In the genomic region with DNA sequence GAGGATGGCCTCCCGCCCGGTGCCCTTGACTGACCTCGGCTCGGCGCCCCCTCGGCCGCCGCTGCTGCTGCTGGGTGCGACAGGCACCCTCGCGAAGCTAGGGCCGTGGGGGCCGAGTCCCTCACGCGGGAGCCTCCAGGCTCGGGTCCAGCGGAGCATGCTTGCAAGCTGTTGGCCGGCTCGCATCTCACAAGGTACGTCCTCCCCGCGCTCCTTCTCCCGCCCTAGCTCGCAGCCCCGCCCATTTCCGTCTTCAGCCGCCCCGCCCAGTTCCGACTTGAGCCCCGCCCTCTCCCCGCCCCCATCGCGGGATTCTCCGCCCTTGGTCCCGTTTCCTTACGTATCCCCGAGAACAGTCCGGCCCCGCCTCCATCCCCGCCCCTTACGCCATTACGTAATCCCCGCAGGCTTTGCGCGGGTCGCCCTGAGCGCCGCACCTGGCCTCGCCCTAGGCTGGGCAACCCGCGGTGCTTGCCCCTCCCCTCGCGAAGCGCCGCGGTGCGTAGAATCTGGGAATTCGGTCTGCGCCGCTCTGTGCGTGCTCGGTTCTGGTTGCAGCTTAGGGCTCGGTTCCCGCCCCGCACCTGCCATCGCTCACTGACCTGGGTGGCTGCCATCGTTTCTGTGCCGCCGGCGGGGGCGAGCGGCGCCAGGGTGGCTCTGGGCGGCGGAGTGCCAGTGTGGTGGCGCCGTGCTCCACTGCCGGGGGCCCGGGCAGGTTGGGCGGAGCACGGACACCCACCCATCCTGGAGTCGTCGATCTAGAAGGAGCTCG, we compare ENCODE assay signal across 8 cellular contexts. TPM values are rescaled to one million over a fixed set of nuclear protein-coding genes. Genes with fewer than 3 reads are reported as not detected.
DNase-seq lines count a peak whose midpoint lies in the region; ATAC-seq and TF ChIP-seq lines count a peak whose summit lies in the region.

A gene with protein sequence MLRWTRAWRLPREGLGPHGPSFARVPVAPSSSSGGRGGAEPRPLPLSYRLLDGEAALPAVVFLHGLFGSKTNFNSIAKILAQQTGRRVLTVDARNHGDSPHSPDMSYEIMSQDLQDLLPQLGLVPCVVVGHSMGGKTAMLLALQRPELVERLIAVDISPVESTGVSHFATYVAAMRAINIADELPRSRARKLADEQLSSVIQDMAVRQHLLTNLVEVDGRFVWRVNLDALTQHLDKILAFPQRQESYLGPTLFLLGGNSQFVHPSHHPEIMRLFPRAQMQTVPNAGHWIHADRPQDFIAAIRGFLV (minus strand): TSS at position 191 of the 775 bp plus-strand sequence. CDS start 32 bp downstream, at position 159.

- ATAC-seq in GM19328 (IDR thresholded peaks at IDR 0.05; ENCODE audit: unreplicated experiment) (peak; percentile 88), HG03469 (IDR thresholded peaks at IDR 0.05; ENCODE audit: unreplicated experiment) (peak; percentile 74), left colon (peak; percentile 60)

- no peaks in the 10 kb centered on the region for H3K9me3 Mint-ChIP-seq in activated CD4-positive, alpha-beta T cell treated with anti-CD3 and anti-CD28 coated beads, Interleukin-2, amount 10 ng/mL, durations not matched to agents 24 days and 14 days

- peak within 1 kb of the TSS; percentile 87 for H3K9ac ChIP-seq in BLaER1
- H3K9ac ChIP-seq in colonic mucosa (ENCODE audit: low read depth in 2 of 2, low read length in 2 of 2) = peak within 1 kb of the TSS; percentile 97

- peaks cover 11% of the 10 kb centered on the region for H3K4me1 Mint-ChIP-seq in activated CD4-positive, alpha-beta T cell treated with anti-CD3 and anti-CD28 coated beads, Interleukin-2, amount 10 ng/mL, durations not matched to agents 24 days and 14 days

- H3K4me3 ChIP-seq in BLaER1 = peak within 1 kb of the TSS; percentile 97
- H3K4me3 ChIP-seq in colonic mucosa = peak within 1 kb of the TSS; percentile 81

- H3K27me3 ChIP-seq in BLaER1 (peaks cover 15% of the 10 kb centered on the region), colonic mucosa (no peaks in the 10 kb centered on the region)

- H3K36me3 Mint-ChIP-seq in activated CD4-positive, alpha-beta T cell treated with anti-CD3 and anti-CD28 coated beads, Interleukin-2, amount 10 ng/mL, durations not matched to agents 24 days and 14 days (ENCODE audit: low read depth) = peaks cover 3% of the 10 kb centered on the region

- DNase-seq in NCI-H526 treated with DMSO at 0.1 percent for 48 hours (lab: John Stamatoyannopoulos, UW) (peak; percentile 94), colonic mucosa (peak; percentile 100), left colon (peak; percentile 96 to 99)
- DNase-seq in activated CD4-positive, alpha-beta T cell treated with anti-CD3 and anti-CD28 coated beads, Interleukin-2, amount 10 ng/mL, durations not matched to agents 24 days and 14 days = peak; percentile 99
- DNase-seq in stimulated activated CD4-positive, alpha-beta T cell treated with anti-CD3 and anti-CD28 coated beads, Interleukin-1b, Interleukin-23, amount 100 ng/mL, for 4 hours (ENCODE audit: low read depth in 2 of 2) = peak; percentile 99 to 100

- H4K20me1 ChIP-seq in BLaER1 = peaks cover 16% of the 10 kb centered on the region

- H3K4me3 Mint-ChIP-seq in activated CD4-positive, alpha-beta T cell treated with anti-CD3 and anti-CD28 coated beads, Interleukin-2, amount 10 ng/mL, durations not matched to agents 24 days and 14 days = peak within 1 kb of the TSS; percentile 96

- no peak for TF ChIP-seq CTCF in colonic mucosa (IDR thresholded peaks at IDR 0.05)

- intact Hi-C loops in activated CD4-positive, alpha-beta T cell treated with anti-CD3 and anti-CD28 coated beads, Interleukin-2, amount 10 ng/mL, durations not matched to agents 24 days and 14 days (cut with micrococcal nuclease) = loop anchor here (1.0 to 2.0 kb wide), 7 partner anchors 20 to 216 kb away; a partner anchor contains a TSS
- intact Hi-C loops in colonic mucosa (cut with DNase I) (loop anchor here (2.0 to 5.0 kb wide), 2 partner anchors 28 to 94 kb away; a partner anchor contains a TSS), left colon (cut with DNase I, micrococcal nuclease) (no loop called here)

- H3K4me1 ChIP-seq in BLaER1 (peaks cover 39% of the 10 kb centered on the region), colonic mucosa (peaks cover 4% of the 10 kb centered on the region)

- peaks cover 3% of the 10 kb centered on the region for H3K27me3 Mint-ChIP-seq in activated CD4-positive, alpha-beta T cell treated with anti-CD3 and anti-CD28 coated beads, Interleukin-2, amount 10 ng/mL, durations not matched to agents 24 days and 14 days

- H3K9me3 ChIP-seq in BLaER1 (no peaks in the 10 kb centered on the region), colonic mucosa (no peaks in the 10 kb centered on the region)

- H3K27ac ChIP-seq in BLaER1 = peak within 1 kb of the TSS; percentile 84
- H3K27ac ChIP-seq in colonic mucosa = peak within 1 kb of the TSS; percentile 95

- peak within 1 kb of the TSS; percentile 96 for H3K27ac Mint-ChIP-seq in activated CD4-positive, alpha-beta T cell treated with anti-CD3 and anti-CD28 coated beads, Interleukin-2, amount 10 ng/mL, durations not matched to agents 24 days and 14 days

- H3K36me3 ChIP-seq in BLaER1 (peaks cover 23% of the 10 kb centered on the region), colonic mucosa (no peaks in the 10 kb centered on the region)

- peak within 1 kb of the TSS; percentile 99 for H3K4me2 ChIP-seq in BLaER1

RNA-seq across cellular contexts. Expression of the gene that starts here (rescaled TPM):
- total RNA-seq in activated CD4-positive, alpha-beta T cell treated with anti-CD3 and anti-CD28 coated beads, Interleukin-2, amount 10 ng/mL, durations not matched to agents 24 days and 14 days = 20.8 and 23.0 TPM in 2 replicates
- total RNA-seq in colonic mucosa = 100 to 1,000 TPM; 109 to 123 TPM
- total RNA-seq in left colon = 100 to 1,000 TPM in 1 of 2 donors, 10 to 100 TPM in 1; 89.5 to 131 TPM

Comparison
In these comparisons a context has a peak if more than half of its experiments do, and no peak if none do; other contexts are left out.
1. Peak in every context shown above with its lines: DNase-seq, ATAC-seq, H3K4me3 ChIP-seq and H3K27ac ChIP-seq.
2. intact Hi-C loops: an anchor here in activated CD4-positive, alpha-beta T cell treated with anti-CD3 and anti-CD28 coated beads, Interleukin-2, amount 10 ng/mL, durations not matched to agents 24 days and 14 days (1.0 to 2.0 kb wide) and colonic mucosa (2.0 to 5.0 kb wide); none called in left colon.